ENCODE assay signal across 8 cellular contexts in genomic region chr22:26656896-26657851, GRCh38. TPM values are rescaled to one million over a fixed set of nuclear protein-coding genes. Genes with fewer than 3 reads are reported as not detected.
DNase-seq lines count a peak whose midpoint lies in the region; ATAC-seq and TF ChIP-seq lines count a peak whose summit lies in the region.

Gene MIAT (plus strand): TSS chr22:26657588.

- peak within 1 kb of the TSS; percentile 95 for H3K27ac Mint-ChIP-seq in activated CD4-positive, alpha-beta T cell treated with anti-CD3 and anti-CD28 coated beads, Interleukin-2, amount 10 ng/mL, durations not matched to agents 24 days and 14 days
- peak within 1 kb of the TSS in 6 of 9 donors; percentile 47 to 91 (median 82) for H3K27ac Mint-ChIP-seq in naive thymus-derived CD4-positive, alpha-beta T cell

- H3K36me3 Mint-ChIP-seq in activated CD4-positive, alpha-beta T cell treated with anti-CD3 and anti-CD28 coated beads, Interleukin-2, amount 10 ng/mL, durations not matched to agents 24 days and 14 days (ENCODE audit: low read depth) = peaks cover 7% of the 10 kb centered on the region
- H3K36me3 Mint-ChIP-seq in naive thymus-derived CD4-positive, alpha-beta T cell = peaks cover 0 to 9% (median 0%) of the 10 kb centered on the region in 5 donors

- peak; percentile 39 for DNase-seq in DND-41
- DNase-seq in IMR-90 = peak; percentile 24
- peak; percentile 94 for DNase-seq in activated CD4-positive, alpha-beta T cell treated with anti-CD3 and anti-CD28 coated beads, Interleukin-2, amount 10 ng/mL, durations not matched to agents 24 days and 14 days
- DNase-seq in naive thymus-derived CD4-positive, alpha-beta T cell = peak in 8 of 9 donors; percentile 35 to 76 (median 44)
- DNase-seq in testis = no peak
- DNase-seq in HuH-7.5 (ENCODE audit: low spot score) = no peak

- H3K27ac ChIP-seq in DND-41 (ENCODE audit: low read length) (peak within 1 kb of the TSS; percentile 55; the same call in 1 of the 2 replicates), IMR-90 (ENCODE audit: insufficient read depth, low read length) (no peak within 1 kb of the TSS), ectodermal cell (ENCODE audit: insufficient read depth, low read depth, low read length, poor library complexity, severe bottlenecking) (peak within 1 kb of the TSS; percentile 83), testis (no peak within 1 kb of the TSS)
- no peak within 1 kb of the TSS for H3K27ac ChIP-seq in naive thymus-derived CD4-positive, alpha-beta T cell (ENCODE audit: low read depth, low read length)

- no peak within 1 kb of the TSS for H4K91ac ChIP-seq in IMR-90 (ENCODE audit: insufficient read depth, low read depth, low read length)

- no peak within 1 kb of the TSS for H2BK120ac ChIP-seq in IMR-90 (ENCODE audit: low read depth, low read length)

- peak within 1 kb of the TSS; percentile 52 for H3K9ac ChIP-seq in DND-41 (ENCODE audit: low read depth, low read length)
- no peak within 1 kb of the TSS for H3K9ac ChIP-seq in IMR-90 (ENCODE audit: low read depth, low read length)

- no TSS peak for BruUV-seq in IMR-90 (replicated peaks; lab: Mats Ljungman, UMichigan)

- peak; percentile 19; the same call in 1 of the 3 replicates for ATAC-seq in DND-41 (ENCODE audit: insufficient read depth, low read depth)
- peak; percentile 69 for ATAC-seq in IMR-90 (ENCODE audit: low read depth)
- ATAC-seq in naive thymus-derived CD4-positive, alpha-beta T cell = peak; percentile 92
- no peak for ATAC-seq in GM18870 (IDR thresholded peaks at IDR 0.05; ENCODE audit: unreplicated experiment)

- peak within 1 kb of the TSS; percentile 83 for H3K23ac ChIP-seq in IMR-90 (ENCODE audit: low read depth, low read length)

- H3K18ac ChIP-seq in IMR-90 (ENCODE audit: low read depth, low read length) = no peak within 1 kb of the TSS

- in situ Hi-C loops in IMR-90 (cut with MboI; ENCODE audit: low sequenced_read_pairs) = no loop called here

- H3K9me3 ChIP-seq in DND-41 (ENCODE audit: insufficient read depth, low read length, severe bottlenecking) (no peaks in the 10 kb centered on the region), IMR-90 (ENCODE audit: control insufficient read depth, insufficient read depth, low read length) (no peaks in the 10 kb centered on the region), ectodermal cell (ENCODE audit: control insufficient read depth, low read length) (no peaks in the 10 kb centered on the region), testis (no peaks in the 10 kb centered on the region)
- H3K9me3 ChIP-seq in naive thymus-derived CD4-positive, alpha-beta T cell (ENCODE audit: control insufficient read depth in 2 of 3, low read length in 3 of 3) = no peaks in the 10 kb centered on the region

- peak within 1 kb of the TSS; percentile 8 to 59; a peak in 3 of 4 replicates for H3K4me3 ChIP-seq in DND-41 (ENCODE audit: low read depth in 1 of 2, low read length in 2 of 2)
- H3K4me3 ChIP-seq in IMR-90 (ENCODE audit: insufficient read depth, low read depth, low read length) = peak within 1 kb of the TSS; percentile 44
- peak within 1 kb of the TSS; percentile 83 for H3K4me3 ChIP-seq in ectodermal cell (ENCODE audit: insufficient read depth, low read depth, low read length)
- peak within 1 kb of the TSS; percentile 87 for H3K4me3 ChIP-seq in naive thymus-derived CD4-positive, alpha-beta T cell (ENCODE audit: low read length)
- H3K4me3 ChIP-seq in testis = peak within 1 kb of the TSS; percentile 19 to 40

- H3K4me1 Mint-ChIP-seq in activated CD4-positive, alpha-beta T cell treated with anti-CD3 and anti-CD28 coated beads, Interleukin-2, amount 10 ng/mL, durations not matched to agents 24 days and 14 days = peaks cover 28% of the 10 kb centered on the region
- H3K4me1 Mint-ChIP-seq in naive thymus-derived CD4-positive, alpha-beta T cell = peaks cover 14 to 38% (median 21%) of the 10 kb centered on the region in 7 donors

- peaks cover 6% of the 10 kb centered on the region for H3K27me3 Mint-ChIP-seq in activated CD4-positive, alpha-beta T cell treated with anti-CD3 and anti-CD28 coated beads, Interleukin-2, amount 10 ng/mL, durations not matched to agents 24 days and 14 days
- peaks cover 0 to 15% (median 0%) of the 10 kb centered on the region in 5 donors for H3K27me3 Mint-ChIP-seq in naive thymus-derived CD4-positive, alpha-beta T cell

- peak within 1 kb of the TSS; percentile 92 for H2AK9ac ChIP-seq in IMR-90 (replicated peaks; ENCODE audit: low read depth, low read length, poor library complexity)

- no peak within 1 kb of the TSS for H3K56ac ChIP-seq in IMR-90 (ENCODE audit: extremely low read depth, insufficient read depth, low read length)

- H3K4me2 ChIP-seq in DND-41 (ENCODE audit: insufficient read depth, low read length) = peak within 1 kb of the TSS; percentile 90
- H3K4me2 ChIP-seq in IMR-90 (ENCODE audit: low read depth, low read length) = peak within 1 kb of the TSS; percentile 96

- POLR2A ChIA-PET in IMR-90 (lab: Charles Lee; ENCODE audit: unreplicated experiment) = interaction anchor here (0.5 kb wide), 1 partner anchor 14 kb away, joined by 10 read pairs; no protein-coding TSS in a partner anchor
- POLR2A ChIA-PET in naive thymus-derived CD4-positive, alpha-beta T cell (lab: Charles Lee) = interaction anchor here (0.7 to 6.5 kb wide), 4 partner anchors 15 to 102 kb away, joined by 3 to 26 read pairs (median 6); no protein-coding TSS in a partner anchor

- TF ChIP-seq POLR2A in IMR-90 (IDR thresholded peaks at IDR 0.05; ENCODE audit: low read depth, low read length) (no peak), testis (IDR thresholded peaks at IDR 0.05) (no peak)

- no peaks in the 10 kb centered on the region for H3K36me3 ChIP-seq in DND-41 (ENCODE audit: insufficient read depth, low read length)
- no peaks in the 10 kb centered on the region for H3K36me3 ChIP-seq in IMR-90 (ENCODE audit: control insufficient read depth, insufficient read depth, low read length)
- H3K36me3 ChIP-seq in ectodermal cell (ENCODE audit: control insufficient read depth, insufficient read depth, low read length) = no peaks in the 10 kb centered on the region
- H3K36me3 ChIP-seq in naive thymus-derived CD4-positive, alpha-beta T cell (ENCODE audit: control insufficient read depth in 2 of 3, insufficient read depth in 3 of 3, low read length in 3 of 3) = no peaks in the 10 kb centered on the region
- H3K36me3 ChIP-seq in testis (ENCODE audit: low read depth, missing control alignments) = no peaks in the 10 kb centered on the region

- H3K14ac ChIP-seq in IMR-90 (replicated peaks; ENCODE audit: low read depth, low read length) = 0 out of 2 replicates have a peak within 1 kb of the TSS, but pooled peaks have one; percentile 6

- H3K4me1 ChIP-seq in DND-41 (ENCODE audit: insufficient read depth, low read length) = peaks cover 25% of the 10 kb centered on the region
- peaks cover 5% of the 10 kb centered on the region; the same call in 1 of the 2 replicates for H3K4me1 ChIP-seq in IMR-90 (ENCODE audit: control insufficient read depth, insufficient read depth, low read length)
- H3K4me1 ChIP-seq in ectodermal cell (ENCODE audit: control insufficient read depth, insufficient read depth, low read length) = peaks cover 25% of the 10 kb centered on the region
- peaks cover 15 to 20% of the 10 kb centered on the region in 2 donors for H3K4me1 ChIP-seq in naive thymus-derived CD4-positive, alpha-beta T cell (ENCODE audit: control insufficient read depth in 2 of 2, insufficient read depth in 2 of 2, low read length in 2 of 2)
- H3K4me1 ChIP-seq in testis = peaks cover 6% of the 10 kb centered on the region

- H4K8ac ChIP-seq in IMR-90 (ENCODE audit: low read depth in 2 of 2, low read length in 2 of 2) = peak within 1 kb of the TSS in 1 of 2 experiments; percentile 14; a peak in 1 of 4 replicates

- no peak within 1 kb of the TSS for H2BK5ac ChIP-seq in IMR-90 (ENCODE audit: low read depth, low read length, poor library complexity, severe bottlenecking)

- peak within 1 kb of the TSS; percentile 15; the same call in 1 of the 2 replicates for H3K4ac ChIP-seq in IMR-90 (ENCODE audit: low read depth, low read length)

- H2AK5ac ChIP-seq in IMR-90 (ENCODE audit: low read depth, low read length) = peak within 1 kb of the TSS; percentile 78

- CTCF ChIA-PET in IMR-90 (lab: Yijun Ruan, JAX) = no interaction called here
- CTCF ChIA-PET in naive thymus-derived CD4-positive, alpha-beta T cell (lab: Charles Lee) = interaction anchor here (1.0 to 1.6 kb wide), 2 partner anchors 9 to 15 kb away, joined by 3 read pairs; no protein-coding TSS in a partner anchor

- no peak for TF ChIP-seq RAD21 in IMR-90 (IDR thresholded peaks at IDR 0.05; ENCODE audit: low read length)

- H3K9me1 ChIP-seq in IMR-90 (ENCODE audit: insufficient read depth, low read length) = no peaks in the 10 kb centered on the region

- H2BK20ac ChIP-seq in IMR-90 (ENCODE audit: low read depth, low read length) = 0 out of 2 replicates have a peak within 1 kb of the TSS, but pooled peaks have one; percentile 3

- H3K79me2 ChIP-seq in DND-41 (ENCODE audit: insufficient read depth, low read length) = no peaks in the 10 kb centered on the region

- no peaks in the 10 kb centered on the region for H4K20me1 ChIP-seq in DND-41 (ENCODE audit: insufficient read depth, low read length)
- H4K20me1 ChIP-seq in IMR-90 (ENCODE audit: insufficient read depth, low read length) = no peaks in the 10 kb centered on the region

- TF ChIP-seq CTCF in DND-41 (IDR thresholded peaks at IDR 0.05; ENCODE audit: borderline replicate concordance, extremely low read depth, low read length, poor library complexity, severe bottlenecking) (no peak), IMR-90 (conservative IDR thresholded peaks at IDR 0.05; ENCODE audit: low read depth, low read length) (no peak), testis (IDR thresholded peaks at IDR 0.05) (no peak)

- intact Hi-C loops in IMR-90 (cut with micrococcal nuclease) (no loop called here), testis (cut with DNase I; ENCODE audit: low total_unique reads) (no loop called here)
- intact Hi-C loops in activated CD4-positive, alpha-beta T cell treated with anti-CD3 and anti-CD28 coated beads, Interleukin-2, amount 10 ng/mL, durations not matched to agents 24 days and 14 days (cut with micrococcal nuclease) = loop anchor here (1.0 kb wide), 1 partner anchor 9 kb away; no protein-coding TSS in a partner anchor
- intact Hi-C loops in naive thymus-derived CD4-positive, alpha-beta T cell (cut with micrococcal nuclease) = loop anchor here (1.0 to 5.0 kb wide), 3 partner anchors 15 to 230 kb away; partner anchors contain the start of genes ASPHD2 (in 1 of the 2), HPS4 (in 1 of the 2) and SRRD (in 1 of the 2)

- H3K4me3 Mint-ChIP-seq in activated CD4-positive, alpha-beta T cell treated with anti-CD3 and anti-CD28 coated beads, Interleukin-2, amount 10 ng/mL, durations not matched to agents 24 days and 14 days = peak within 1 kb of the TSS; percentile 94
- peak within 1 kb of the TSS; percentile 76 to 98 (median 88) for H3K4me3 Mint-ChIP-seq in naive thymus-derived CD4-positive, alpha-beta T cell

- H2AFZ ChIP-seq in DND-41 (ENCODE audit: low read depth, low read length) = peak within 1 kb of the TSS; percentile 80
- H2AFZ ChIP-seq in IMR-90 (replicated peaks; ENCODE audit: low read length, poor library complexity) = peak within 1 kb of the TSS; percentile 87

- no peak within 1 kb of the TSS for H2BK15ac ChIP-seq in IMR-90 (ENCODE audit: low read depth, low read length)

- 5% methylated on average over 25 of the region's 62 CpGs; no CpG with 5 or more reads in 1 of the 2 experiments for WGBS in IMR-90 (ENCODE audit: extremely low coverage in 2 of 2, insufficient read length in 1 of 2), 2 experiments
- WGBS in ectodermal cell, 2 experiments = 4% methylated on average over 62 of the region's 62 CpGs
- 3 to 5% methylated on average over 32 to 62 of the region's 62 CpGs for WGBS in testis, 2 donors

- no peaks in the 10 kb centered on the region for H3K9me3 Mint-ChIP-seq in activated CD4-positive, alpha-beta T cell treated with anti-CD3 and anti-CD28 coated beads, Interleukin-2, amount 10 ng/mL, durations not matched to agents 24 days and 14 days
- H3K9me3 Mint-ChIP-seq in naive thymus-derived CD4-positive, alpha-beta T cell = no peaks in the 10 kb centered on the region

- dilution Hi-C loops in IMR-90 (cut with HindIII; ENCODE audit: low sequenced_read_pairs, unreplicated experiment) = no loop called here

- no peak within 1 kb of the TSS for H4K5ac ChIP-seq in IMR-90 (ENCODE audit: low read depth, low read length)

- no peaks in the 10 kb centered on the region for H3K79me1 ChIP-seq in IMR-90 (ENCODE audit: low read depth in 1 of 2, low read length in 2 of 2)

- H3K27me3 ChIP-seq in DND-41 (ENCODE audit: insufficient read depth, low read length, poor library complexity) = peaks cover 16% of the 10 kb centered on the region
- H3K27me3 ChIP-seq in IMR-90 (ENCODE audit: control insufficient read depth, insufficient read depth, low read length) = peaks cover 38% of the 10 kb centered on the region
- peaks cover 11% of the 10 kb centered on the region for H3K27me3 ChIP-seq in ectodermal cell (ENCODE audit: control insufficient read depth, insufficient read depth, low read length, poor library complexity, severe bottlenecking)
- no peaks in the 10 kb centered on the region for H3K27me3 ChIP-seq in naive thymus-derived CD4-positive, alpha-beta T cell (ENCODE audit: control insufficient read depth in 2 of 2, insufficient read depth in 2 of 2, low read length in 2 of 2)
- H3K27me3 ChIP-seq in testis = no peaks in the 10 kb centered on the region

RNA-seq across cellular contexts. Expression of gene MIAT, which starts in this region (rescaled TPM):
- total RNA-seq in IMR-90 (2012; rRNA removed) (0.54 and 1.1 TPM in 2 replicates), testis (1 to 10 TPM; 2.4 to 3.3 TPM)
- polyA plus RNA-seq in IMR-90 (2012; rRNA removed) (0.29 and 0.65 TPM in 2 replicates), testis (ENCODE audit: insufficient read depth, low read depth, low replicate concordance) (1.7 TPM)
- polyA plus RNA-seq in IMR-90 (2012; cell fraction: cytosol; rRNA removed) = 0.03 and 0.09 TPM in 2 replicates
- 2.9 and 11.6 TPM in 2 replicates for polyA plus RNA-seq in IMR-90 (2012; cell fraction: nucleus; rRNA removed; ENCODE audit: low replicate concordance)
- total RNA-seq in activated CD4-positive, alpha-beta T cell treated with anti-CD3 and anti-CD28 coated beads, Interleukin-2, amount 10 ng/mL, durations not matched to agents 24 days and 14 days = 38.4 and 42.3 TPM in 2 replicates
- polyA plus RNA-seq in ectodermal cell (2013, experiment 1 of 4) = 178 TPM
- polyA plus RNA-seq in ectodermal cell (2013, experiment 2 of 4) = 300 TPM
- 132 TPM for polyA plus RNA-seq in ectodermal cell (2013, experiment 3 of 4)
- polyA plus RNA-seq in ectodermal cell (2013, experiment 4 of 4) = 178 TPM
- 100 to 1,000 TPM in 1 of 5 experiments, 10 to 100 TPM in 4; 10.5 to 156 (median 48.7) TPM for total RNA-seq in naive thymus-derived CD4-positive, alpha-beta T cell
- under 1 TPM; 0.05 to 0.13 TPM for polyA plus RNA-seq in naive thymus-derived CD4-positive, alpha-beta T cell

Comparison
In these comparisons a context has a peak if more than half of its experiments do, and no peak if none do; other contexts are left out.
1. DNase-seq: peak in DND-41 (single experiment), IMR-90 (single experiment), activated CD4-positive, alpha-beta T cell treated with anti-CD3 and anti-CD28 coated beads, Interleukin-2, amount 10 ng/mL, durations not matched to agents 24 days and 14 days (single experiment) and naive thymus-derived CD4-positive, alpha-beta T cell (8 of 9); none in testis (single experiment) and HuH-7.5 (single experiment).
2. H3K27ac ChIP-seq: peak in DND-41 (single experiment) and ectodermal cell (single experiment); none in IMR-90 (single experiment), naive thymus-derived CD4-positive, alpha-beta T cell (single experiment) and testis (0 of 2).
3. H3K4me3 ChIP-seq: peak in every context shown above with its lines; median percentile 87 in naive thymus-derived CD4-positive, alpha-beta T cell; 83 in ectodermal cell; 44 in IMR-90; 34 in DND-41; 30 in testis.
4. intact Hi-C loops: an anchor here in activated CD4-positive, alpha-beta T cell treated with anti-CD3 and anti-CD28 coated beads, Interleukin-2, amount 10 ng/mL, durations not matched to agents 24 days and 14 days (1.0 kb wide) and naive thymus-derived CD4-positive, alpha-beta T cell (1.0 to 5.0 kb wide); none called in IMR-90 and testis.